22 cellular contexts compared by ENCODE assay signal in genomic region chr12:68036642-68037041, GRCh38. TPM values are rescaled to one million over a fixed set of nuclear protein-coding genes. Genes with fewer than 3 reads are reported as not detected.
DNase-seq lines count a peak whose midpoint lies in the region; ATAC-seq and TF ChIP-seq lines count a peak whose summit lies in the region.
"Had no signal": no experiment of that assay in that cellular context is flagged by ENCODE, and none has a peak within 500 bp of the region (broad histone marks: within the 10 kb centered on the region; RNA-seq: fewer than 3 reads in every experiment).

No MANE protein-coding gene starts in this region.

- H3K27me3 Mint-ChIP-seq in activated T-cell treated with anti-CD3 and anti-CD28 coated beads, Interleukin-2, amount 50 U/mL, for 24 hours, result no peaks in the 10 kb centered on the region
- H3K27me3 Mint-ChIP-seq in activated CD8-positive, alpha-beta T cell treated with anti-CD3 and anti-CD28 coated beads, Interleukin-2, amount 10 ng/mL, durations not matched to agents 7 days and 5 days (ENCODE audit: low read depth), result no peaks in the 10 kb centered on the region
- H3K27me3 Mint-ChIP-seq in immature natural killer cell (ENCODE audit: low read depth in 3 of 3) (peaks cover 0 to 9% (median 0%) of the 10 kb centered on the region in 3 donors), neural progenitor cell (ENCODE audit: insufficient read depth, low read depth) (peaks cover under 1% of the 10 kb centered on the region)
- no peaks in the 10 kb centered on the region for H3K27me3 Mint-ChIP-seq in stimulated activated naive CD8-positive, alpha-beta T cell treated with anti-CD3 and anti-CD28 coated beads, Interleukin-15, amount 100 ng/mL, for 72 hours
- H3K27me3 Mint-ChIP-seq: CD4-positive, alpha-beta memory T cell had no signal

- no peaks in the 10 kb centered on the region for H3K79me2 ChIP-seq in neural progenitor cell (ENCODE audit: low read depth)

- no peak overlapping the region for H3K27ac ChIP-seq in neural progenitor cell
- H3K27ac ChIP-seq: BLaER1 had no signal

- CTCF ChIA-PET in activated CD8-positive, alpha-beta T cell treated with anti-CD3 and anti-CD28 coated beads, Interleukin-2, amount 10 ng/mL, durations not matched to agents 7 days and 5 days (lab: Charles Lee), result interaction anchor here (1.0 to 10.9 kb wide), 10 partner anchors 33 to 284 kb away, joined by 3 to 223 read pairs (median 4); partner anchors contain the start of genes IFNG and IL26

- no peaks in the 10 kb centered on the region for H3K9me3 ChIP-seq in neural progenitor cell (ENCODE audit: low read depth)

- no peak overlapping the region for H2AFZ ChIP-seq in neural progenitor cell (replicated peaks)

- no peak for TF ChIP-seq CTCF in neural progenitor cell (IDR thresholded peaks at IDR 0.05)

- peaks cover 68% of the 10 kb centered on the region for H3K4me1 Mint-ChIP-seq in activated T-cell treated with anti-CD3 and anti-CD28 coated beads, Interleukin-2, amount 50 U/mL, for 24 hours (ENCODE audit: low read depth)
- peaks cover 64% of the 10 kb centered on the region for H3K4me1 Mint-ChIP-seq in activated CD8-positive, alpha-beta T cell treated with anti-CD3 and anti-CD28 coated beads, Interleukin-2, amount 10 ng/mL, durations not matched to agents 7 days and 5 days (ENCODE audit: low read depth)
- H3K4me1 Mint-ChIP-seq in immature natural killer cell (peaks cover 32 to 47% of the 10 kb centered on the region in 2 donors), neural progenitor cell (peaks cover 6% of the 10 kb centered on the region)
- peaks cover 79% of the 10 kb centered on the region for H3K4me1 Mint-ChIP-seq in stimulated activated naive CD8-positive, alpha-beta T cell treated with anti-CD3 and anti-CD28 coated beads, Interleukin-15, amount 100 ng/mL, for 72 hours

- no peaks in the 10 kb centered on the region for H3K4me1 ChIP-seq in neural progenitor cell

- no peak overlapping the region for H3K4me2 ChIP-seq in neural progenitor cell
- H3K4me2 ChIP-seq: BLaER1 had no signal

- H3K9ac ChIP-seq in neural progenitor cell, result no peak overlapping the region
- H3K9ac ChIP-seq: BLaER1 had no signal

- ATAC-seq in activated CD8-positive, alpha-beta T cell treated with anti-CD3 and anti-CD28 coated beads, Interleukin-2, amount 10 ng/mL, durations not matched to agents 7 days and 5 days, result peak; percentile 17
- no peak for ATAC-seq in stimulated activated naive CD8-positive, alpha-beta T cell treated with anti-CD3 and anti-CD28 coated beads, Interleukin-15, amount 100 ng/mL, for 72 hours
- ATAC-seq: HepG2, PC-3 had no signal

- no peak overlapping the region for H3K4me3 Mint-ChIP-seq in activated T-cell treated with anti-CD3 and anti-CD28 coated beads, Interleukin-2, amount 50 U/mL, for 24 hours
- no peak overlapping the region for H3K4me3 Mint-ChIP-seq in activated CD8-positive, alpha-beta T cell treated with anti-CD3 and anti-CD28 coated beads, Interleukin-2, amount 10 ng/mL, durations not matched to agents 7 days and 5 days
- H3K4me3 Mint-ChIP-seq in immature natural killer cell (peak overlapping the region; percentile 19 to 47 (median 31)), neural progenitor cell (no peak overlapping the region)
- H3K4me3 Mint-ChIP-seq in stimulated activated naive CD8-positive, alpha-beta T cell treated with anti-CD3 and anti-CD28 coated beads, Interleukin-15, amount 100 ng/mL, for 72 hours, result peak overlapping the region; percentile 0 to 2
- H3K4me3 Mint-ChIP-seq: CD4-positive, alpha-beta memory T cell; H9 had no signal

- H3K36me3 ChIP-seq in neural progenitor cell, result no peaks in the 10 kb centered on the region
- H3K36me3 ChIP-seq: BLaER1 had no signal

- POLR2A ChIA-PET in activated CD8-positive, alpha-beta T cell treated with anti-CD3 and anti-CD28 coated beads, Interleukin-2, amount 10 ng/mL, durations not matched to agents 7 days and 5 days (lab: Charles Lee), result interaction anchor here (1.4 kb wide), 1 partner anchor 144 kb away, joined by 3 read pairs; no protein-coding TSS in a partner anchor

- H3K4me3 ChIP-seq in neural progenitor cell, result no peak overlapping the region
- H3K4me3 ChIP-seq: BLaER1 had no signal

- H3K36me3 Mint-ChIP-seq in activated T-cell treated with anti-CD3 and anti-CD28 coated beads, Interleukin-2, amount 50 U/mL, for 24 hours (ENCODE audit: low read depth), result no peaks in the 10 kb centered on the region
- H3K36me3 Mint-ChIP-seq in activated CD8-positive, alpha-beta T cell treated with anti-CD3 and anti-CD28 coated beads, Interleukin-2, amount 10 ng/mL, durations not matched to agents 7 days and 5 days (ENCODE audit: low read depth), result peaks cover 1% of the 10 kb centered on the region
- no peaks in the 10 kb centered on the region for H3K36me3 Mint-ChIP-seq in immature natural killer cell
- H3K36me3 Mint-ChIP-seq in neural progenitor cell, result no peaks in the 10 kb centered on the region

- no peak for DNase-seq in activated T-cell treated with anti-CD3 and anti-CD28 coated beads, Interleukin-2, amount 50 U/mL, for 24 hours
- DNase-seq in activated T-cell treated with anti-CD3 and anti-CD28 coated beads, Interleukin-2, amount 50 U/mL, for 48 hours, result no peak
- DNase-seq in activated CD8-positive, alpha-beta T cell treated with anti-CD3 and anti-CD28 coated beads, Interleukin-2, amount 10 ng/mL, durations not matched to agents 7 days and 5 days, result peak; percentile 64
- DNase-seq in immature natural killer cell, result peak; percentile 53 to 69 (median 65)
- DNase-seq in stimulated activated naive CD8-positive, alpha-beta T cell treated with anti-CD3 and anti-CD28 coated beads, Interleukin-15, amount 100 ng/mL, for 72 hours, result peak in 1 of 2 donors; percentile 47
- DNase-seq in neural progenitor cell (ENCODE audit: low spot score), result no peak
- no peak for DNase-seq in stimulated activated CD4-positive, alpha-beta T cell treated with anti-CD3 and anti-CD28 coated beads, Interleukin-12 subunit alpha, Interleukin-12 subunit beta, amount 100 ng/mL, for 4 hours
- DNase-seq: Calu3, GF-D8, H9, KG1, NCI-H1417, NCI-H187, NCI-H2227 treated with DMSO at 0.1 percent for 48 hours, NCI-H510A treated with DMSO at 0.1 percent for 48 hours, NCI-H774, PC-3, RPMI8226 had no signal

- no peaks in the 10 kb centered on the region for H4K20me1 ChIP-seq in neural progenitor cell (ENCODE audit: low read depth)
- H4K20me1 ChIP-seq: BLaER1 had no signal

- H3K27me3 ChIP-seq in neural progenitor cell, result no peaks in the 10 kb centered on the region
- H3K27me3 ChIP-seq: BLaER1 had no signal

- peaks cover 2% of the 10 kb centered on the region for H3K9me3 Mint-ChIP-seq in activated T-cell treated with anti-CD3 and anti-CD28 coated beads, Interleukin-2, amount 50 U/mL, for 24 hours
- H3K9me3 Mint-ChIP-seq in activated CD8-positive, alpha-beta T cell treated with anti-CD3 and anti-CD28 coated beads, Interleukin-2, amount 10 ng/mL, durations not matched to agents 7 days and 5 days (ENCODE audit: insufficient read depth), result no peaks in the 10 kb centered on the region
- H3K9me3 Mint-ChIP-seq in immature natural killer cell, result no peaks in the 10 kb centered on the region
- peaks cover 14 to 19% of the 10 kb centered on the region in 2 donors for H3K9me3 Mint-ChIP-seq in stimulated activated naive CD8-positive, alpha-beta T cell treated with anti-CD3 and anti-CD28 coated beads, Interleukin-15, amount 100 ng/mL, for 72 hours
- no peaks in the 10 kb centered on the region for H3K9me3 Mint-ChIP-seq in neural progenitor cell
- H3K9me3 Mint-ChIP-seq: CD4-positive, alpha-beta memory T cell; H9 had no signal

- peak overlapping the region; percentile 16 for H3K27ac Mint-ChIP-seq in activated T-cell treated with anti-CD3 and anti-CD28 coated beads, Interleukin-2, amount 50 U/mL, for 24 hours
- H3K27ac Mint-ChIP-seq in activated CD8-positive, alpha-beta T cell treated with anti-CD3 and anti-CD28 coated beads, Interleukin-2, amount 10 ng/mL, durations not matched to agents 7 days and 5 days, result no peak overlapping the region
- H3K27ac Mint-ChIP-seq in immature natural killer cell (peak overlapping the region in 4 of 6 donors; percentile 14 to 68 (median 38)), neural progenitor cell (no peak overlapping the region)
- H3K27ac Mint-ChIP-seq in stimulated activated naive CD8-positive, alpha-beta T cell treated with anti-CD3 and anti-CD28 coated beads, Interleukin-15, amount 100 ng/mL, for 72 hours, result no peak overlapping the region
- H3K27ac Mint-ChIP-seq: H9 had no signal

- H3F3A ChIP-seq in neural progenitor cell (ENCODE audit: low read depth), result no peaks in the 10 kb centered on the region

RNA-seq across cellular contexts. Expression of gene IFNG-AS1, which starts 47.4 kb away (rescaled TPM):
- under 1 TPM in 1 of 2 experiments, not detected in 1; 0.21 TPM for total RNA-seq in activated CD8-positive, alpha-beta T cell treated with anti-CD3 and anti-CD28 coated beads, Interleukin-2, amount 10 ng/mL, durations not matched to agents 7 days and 5 days
- 1 to 10 TPM; 1.7 to 5.8 (median 2.2) TPM for polyA plus RNA-seq in immature natural killer cell
- not detected in 2 replicates for total RNA-seq in neural progenitor cell (ENCODE audit: low replicate concordance)
- total RNA-seq: A673, Calu3, H9, HepG2, PC-3 had no signal
- polyA plus RNA-seq: HepG2 had no signal

Comparison
In these comparisons a context has a peak if more than half of its experiments do, and no peak if none do; other contexts are left out.
1. DNase-seq: peak in activated CD8-positive, alpha-beta T cell treated with anti-CD3 and anti-CD28 coated beads, Interleukin-2, amount 10 ng/mL, durations not matched to agents 7 days and 5 days (single experiment) and immature natural killer cell (3 of 3); none in activated T-cell treated with anti-CD3 and anti-CD28 coated beads, Interleukin-2, amount 50 U/mL, for 24 hours (single experiment), activated T-cell treated with anti-CD3 and anti-CD28 coated beads, Interleukin-2, amount 50 U/mL, for 48 hours (0 of 2), neural progenitor cell (single experiment) and stimulated activated CD4-positive, alpha-beta T cell treated with anti-CD3 and anti-CD28 coated beads, Interleukin-12 subunit alpha, Interleukin-12 subunit beta, amount 100 ng/mL, for 4 hours (single experiment).
2. H3K27ac Mint-ChIP-seq: peak in activated T-cell treated with anti-CD3 and anti-CD28 coated beads, Interleukin-2, amount 50 U/mL, for 24 hours (single experiment) and immature natural killer cell (4 of 6); none in activated CD8-positive, alpha-beta T cell treated with anti-CD3 and anti-CD28 coated beads, Interleukin-2, amount 10 ng/mL, durations not matched to agents 7 days and 5 days (single experiment), stimulated activated naive CD8-positive, alpha-beta T cell treated with anti-CD3 and anti-CD28 coated beads, Interleukin-15, amount 100 ng/mL, for 72 hours (0 of 2) and neural progenitor cell (single experiment).
3. H3K4me3 Mint-ChIP-seq: peak in immature natural killer cell (5 of 5) and stimulated activated naive CD8-positive, alpha-beta T cell treated with anti-CD3 and anti-CD28 coated beads, Interleukin-15, amount 100 ng/mL, for 72 hours (2 of 2); none in activated T-cell treated with anti-CD3 and anti-CD28 coated beads, Interleukin-2, amount 50 U/mL, for 24 hours (single experiment), activated CD8-positive, alpha-beta T cell treated with anti-CD3 and anti-CD28 coated beads, Interleukin-2, amount 10 ng/mL, durations not matched to agents 7 days and 5 days (single experiment) and neural progenitor cell (single experiment).